13 cellular contexts compared by ENCODE assay signal in genomic region chr19:48415869-48416268, GRCh38. TPM values are rescaled to one million over a fixed set of nuclear protein-coding genes. Genes with fewer than 3 reads are reported as not detected.
A peak's percentile ranks its signal among the peaks of the same experiment; 100 is the strongest.
DNase-seq lines count a peak whose midpoint lies in the region; ATAC-seq and TF ChIP-seq lines count a peak whose summit lies in the region.
"Had no signal": no experiment of that assay in that cellular context is flagged by ENCODE, and none has a peak within 500 bp of the region (broad histone marks: within the 10 kb centered on the region; RNA-seq: fewer than 3 reads in every experiment).

No MANE protein-coding gene starts in this region.

- H3K36me3 Mint-ChIP-seq in activated CD4-positive, alpha-beta T cell treated with anti-CD3 and anti-CD28 coated beads, Interleukin-2, amount 10 ng/mL, durations not matched to agents 7 days and 5 days (ENCODE audit: low read depth) = no peaks in the 10 kb centered on the region
- no peaks in the 10 kb centered on the region for H3K36me3 Mint-ChIP-seq in CD8-positive, alpha-beta T cell
- peaks cover 2% of the 10 kb centered on the region for H3K36me3 Mint-ChIP-seq in central memory CD8-positive, alpha-beta T cell (ENCODE audit: insufficient read depth)
- no peaks in the 10 kb centered on the region for H3K36me3 Mint-ChIP-seq in natural killer cell treated with Interleukin-12 subunit alpha and Interleukin-12 subunit beta and Interleukin-15 and Interleukin-18, amount 100 ng/mL, for 72 hours
- H3K36me3 Mint-ChIP-seq in T-cell = no peaks in the 10 kb centered on the region

- peak overlapping the region; percentile 27 for H3K4me3 ChIP-seq in CD8-positive, alpha-beta T cell (ENCODE audit: low read depth, low read length)
- H3K4me3 ChIP-seq: A549, mucosa of descending colon had no signal

- H3K27ac ChIP-seq in CD8-positive, alpha-beta T cell (ENCODE audit: low read depth, low read length) = no peak overlapping the region
- H3K27ac ChIP-seq: A549, pancreas had no signal

- H3K4me3 Mint-ChIP-seq in activated CD4-positive, alpha-beta T cell treated with anti-CD3 and anti-CD28 coated beads, Interleukin-2, amount 10 ng/mL, durations not matched to agents 7 days and 5 days = no peak overlapping the region
- H3K4me3 Mint-ChIP-seq in CD8-positive, alpha-beta T cell = peak overlapping the region; percentile 47
- peak overlapping the region; percentile 18 for H3K4me3 Mint-ChIP-seq in central memory CD8-positive, alpha-beta T cell
- peak overlapping the region; percentile 72 for H3K4me3 Mint-ChIP-seq in natural killer cell treated with Interleukin-12 subunit alpha and Interleukin-12 subunit beta and Interleukin-15 and Interleukin-18, amount 100 ng/mL, for 72 hours
- peak overlapping the region in 1 of 3 donors; percentile 85 for H3K4me3 Mint-ChIP-seq in T-cell
- H3K4me3 Mint-ChIP-seq: brain had no signal

- no peak for DNase-seq in activated CD4-positive, alpha-beta T cell treated with anti-CD3 and anti-CD28 coated beads, Interleukin-2, amount 10 ng/mL, durations not matched to agents 7 days and 5 days
- DNase-seq in activated CD4-positive, alpha-beta T cell treated with anti-CD3 and anti-CD28 coated beads, Interleukin-2, amount 50 U/mL, for 48 hours = no peak
- DNase-seq in CD8-positive, alpha-beta T cell = no peak
- no peak for DNase-seq in central memory CD8-positive, alpha-beta T cell (ENCODE audit: low spot score in 2 of 2)
- DNase-seq in natural killer cell treated with Interleukin-12 subunit alpha and Interleukin-12 subunit beta and Interleukin-15 and Interleukin-18, amount 100 ng/mL, for 72 hours (ENCODE audit: low spot score) = no peak
- DNase-seq in T-cell (no peak), islet precursor cell (no peak)

- H3K36me3 ChIP-seq in CD8-positive, alpha-beta T cell (ENCODE audit: insufficient read depth, low read length) = no peaks in the 10 kb centered on the region
- H3K36me3 ChIP-seq: pancreas had no signal

- H3K4me1 Mint-ChIP-seq in activated CD4-positive, alpha-beta T cell treated with anti-CD3 and anti-CD28 coated beads, Interleukin-2, amount 10 ng/mL, durations not matched to agents 7 days and 5 days = peaks cover 34% of the 10 kb centered on the region
- peaks cover 24% of the 10 kb centered on the region for H3K4me1 Mint-ChIP-seq in CD8-positive, alpha-beta T cell (ENCODE audit: low read depth)
- H3K4me1 Mint-ChIP-seq in central memory CD8-positive, alpha-beta T cell = peaks cover 17% of the 10 kb centered on the region
- H3K4me1 Mint-ChIP-seq in natural killer cell treated with Interleukin-12 subunit alpha and Interleukin-12 subunit beta and Interleukin-15 and Interleukin-18, amount 100 ng/mL, for 72 hours (ENCODE audit: low read depth in 2 of 2) = peaks cover 15 to 27% of the 10 kb centered on the region in 2 donors
- H3K4me1 Mint-ChIP-seq in T-cell = peaks cover 20 to 35% (median 27%) of the 10 kb centered on the region in 3 donors
- H3K4me1 Mint-ChIP-seq: brain had no signal

- no peaks in the 10 kb centered on the region for H3K9me3 Mint-ChIP-seq in activated CD4-positive, alpha-beta T cell treated with anti-CD3 and anti-CD28 coated beads, Interleukin-2, amount 10 ng/mL, durations not matched to agents 7 days and 5 days
- H3K9me3 Mint-ChIP-seq in CD8-positive, alpha-beta T cell = no peaks in the 10 kb centered on the region
- H3K9me3 Mint-ChIP-seq in central memory CD8-positive, alpha-beta T cell = no peaks in the 10 kb centered on the region
- H3K9me3 Mint-ChIP-seq in natural killer cell treated with Interleukin-12 subunit alpha and Interleukin-12 subunit beta and Interleukin-15 and Interleukin-18, amount 100 ng/mL, for 72 hours = no peaks in the 10 kb centered on the region
- H3K9me3 Mint-ChIP-seq in T-cell = no peaks in the 10 kb centered on the region

- H3K4me1 ChIP-seq in CD8-positive, alpha-beta T cell (ENCODE audit: insufficient read depth, low read length) = peaks cover 18% of the 10 kb centered on the region
- H3K4me1 ChIP-seq: pancreas had no signal

- CTCF ChIA-PET in activated CD4-positive, alpha-beta T cell treated with anti-CD3 and anti-CD28 coated beads, Interleukin-2, amount 10 ng/mL, durations not matched to agents 7 days and 5 days (lab: Charles Lee) = interaction anchor here (1.0 to 1.3 kb wide), 2 partner anchors 24 to 77 kb away, joined by 4 read pairs; partner anchors contain the start of gene KDELR1
- CTCF ChIA-PET in CD8-positive, alpha-beta T cell (lab: Charles Lee) = no interaction called here
- CTCF ChIA-PET in T-cell (lab: Charles Lee) = no interaction called here

- TF ChIP-seq CTCF in CD8-positive, alpha-beta T cell (IDR thresholded peaks at IDR 0.05) = no peak

- H3K27ac Mint-ChIP-seq in activated CD4-positive, alpha-beta T cell treated with anti-CD3 and anti-CD28 coated beads, Interleukin-2, amount 10 ng/mL, durations not matched to agents 7 days and 5 days = peak overlapping the region; percentile 19
- H3K27ac Mint-ChIP-seq in CD8-positive, alpha-beta T cell = no peak overlapping the region
- H3K27ac Mint-ChIP-seq in central memory CD8-positive, alpha-beta T cell (ENCODE audit: low read depth) = no peak overlapping the region
- H3K27ac Mint-ChIP-seq in natural killer cell treated with Interleukin-12 subunit alpha and Interleukin-12 subunit beta and Interleukin-15 and Interleukin-18, amount 100 ng/mL, for 72 hours = no peak overlapping the region
- H3K27ac Mint-ChIP-seq in T-cell = no peak overlapping the region
- H3K27ac Mint-ChIP-seq: brain had no signal

- no peak for ATAC-seq in CD8-positive, alpha-beta T cell
- no peak for ATAC-seq in central memory CD8-positive, alpha-beta T cell (replicated peaks; ENCODE audit: extremely low read depth, poor library complexity, severe bottlenecking)
- ATAC-seq in natural killer cell treated with Interleukin-12 subunit alpha and Interleukin-12 subunit beta and Interleukin-15 and Interleukin-18, amount 100 ng/mL, for 72 hours = no peak
- no peak for ATAC-seq in T-cell (replicated peaks in 1 of 4)
- ATAC-seq in HG02678 (IDR thresholded peaks at IDR 0.05; ENCODE audit: unreplicated experiment) = no peak

- intact Hi-C loops in CD8-positive, alpha-beta T cell (cut with DNase I, micrococcal nuclease) = loop anchor here (2.0 to 5.0 kb wide), 2 partner anchors 17 to 76 kb away; no protein-coding TSS in a partner anchor

- H3K27me3 ChIP-seq in CD8-positive, alpha-beta T cell (ENCODE audit: insufficient read depth, low read length) = no peaks in the 10 kb centered on the region
- H3K27me3 ChIP-seq: pancreas had no signal

- no peaks in the 10 kb centered on the region for H3K9me3 ChIP-seq in CD8-positive, alpha-beta T cell (ENCODE audit: low read length)
- H3K9me3 ChIP-seq: A549, mucosa of descending colon, pancreas had no signal

- H3K27me3 Mint-ChIP-seq in activated CD4-positive, alpha-beta T cell treated with anti-CD3 and anti-CD28 coated beads, Interleukin-2, amount 10 ng/mL, durations not matched to agents 7 days and 5 days = peaks cover 32% of the 10 kb centered on the region
- H3K27me3 Mint-ChIP-seq in CD8-positive, alpha-beta T cell (ENCODE audit: low read depth) = peaks cover 18% of the 10 kb centered on the region
- peaks cover 13% of the 10 kb centered on the region for H3K27me3 Mint-ChIP-seq in central memory CD8-positive, alpha-beta T cell
- peaks cover 0 to 2% of the 10 kb centered on the region in 2 donors for H3K27me3 Mint-ChIP-seq in natural killer cell treated with Interleukin-12 subunit alpha and Interleukin-12 subunit beta and Interleukin-15 and Interleukin-18, amount 100 ng/mL, for 72 hours
- H3K27me3 Mint-ChIP-seq in T-cell = peaks cover 4 to 17% of the 10 kb centered on the region in 2 donors

- POLR2A ChIA-PET in activated CD4-positive, alpha-beta T cell treated with anti-CD3 and anti-CD28 coated beads, Interleukin-2, amount 10 ng/mL, durations not matched to agents 7 days and 5 days (lab: Charles Lee) = no interaction called here
- POLR2A ChIA-PET in CD8-positive, alpha-beta T cell (lab: Charles Lee) = no interaction called here
- POLR2A ChIA-PET in T-cell (lab: Charles Lee) = no interaction called here

RNA-seq across cellular contexts. Expression of gene GRIN2D, which starts 22.4 kb away (rescaled TPM):
- total RNA-seq in activated CD4-positive, alpha-beta T cell treated with anti-CD3 and anti-CD28 coated beads, Interleukin-2, amount 10 ng/mL, durations not matched to agents 7 days and 5 days = under 1 TPM; 0.04 to 0.20 TPM
- not detected for total RNA-seq in CD8-positive, alpha-beta T cell
- under 1 TPM; 0.14 to 0.42 TPM for total RNA-seq in natural killer cell treated with Interleukin-12 subunit alpha and Interleukin-12 subunit beta and Interleukin-15 and Interleukin-18, amount 100 ng/mL, for 72 hours
- total RNA-seq in T-cell = under 1 TPM in 4 of 5 donors, not detected in 1; 0.13 to 0.23 (median 0.16) TPM
- total RNA-seq: Calu3 had no signal

RNA-seq across cellular contexts. Expression of gene KDELR1, which starts 24.5 kb away (rescaled TPM):
- 10 to 100 TPM; 69.6 to 81.6 TPM for total RNA-seq in activated CD4-positive, alpha-beta T cell treated with anti-CD3 and anti-CD28 coated beads, Interleukin-2, amount 10 ng/mL, durations not matched to agents 7 days and 5 days
- total RNA-seq in CD8-positive, alpha-beta T cell = 10 to 100 TPM; 29.7 to 33.1 TPM
- 10 to 100 TPM; 64.4 to 80.9 TPM for total RNA-seq in natural killer cell treated with Interleukin-12 subunit alpha and Interleukin-12 subunit beta and Interleukin-15 and Interleukin-18, amount 100 ng/mL, for 72 hours
- total RNA-seq in T-cell = 10 to 100 TPM; 40.9 to 55.9 (median 47.5) TPM

RNA-seq across cellular contexts. Expression of gene GRWD1, which starts 29.9 kb away (rescaled TPM):
- 10 to 100 TPM; 31.0 to 35.2 TPM for total RNA-seq in activated CD4-positive, alpha-beta T cell treated with anti-CD3 and anti-CD28 coated beads, Interleukin-2, amount 10 ng/mL, durations not matched to agents 7 days and 5 days
- 10 to 100 TPM; 36.1 to 41.7 TPM for total RNA-seq in CD8-positive, alpha-beta T cell
- 100 to 1,000 TPM in 1 of 2 donors, 10 to 100 TPM in 1; 60.6 to 104 TPM for total RNA-seq in natural killer cell treated with Interleukin-12 subunit alpha and Interleukin-12 subunit beta and Interleukin-15 and Interleukin-18, amount 100 ng/mL, for 72 hours
- 10 to 100 TPM; 29.7 to 55.2 (median 42.6) TPM for total RNA-seq in T-cell

RNA-seq across cellular contexts. Expression of gene KCNJ14, which starts 39.5 kb away (rescaled TPM):
- total RNA-seq in activated CD4-positive, alpha-beta T cell treated with anti-CD3 and anti-CD28 coated beads, Interleukin-2, amount 10 ng/mL, durations not matched to agents 7 days and 5 days = 1 to 10 TPM in 1 of 2 experiments, under 1 TPM in 1; 0.87 to 1.0 TPM
- 1 to 10 TPM; 3.7 to 3.9 TPM for total RNA-seq in CD8-positive, alpha-beta T cell
- total RNA-seq in natural killer cell treated with Interleukin-12 subunit alpha and Interleukin-12 subunit beta and Interleukin-15 and Interleukin-18, amount 100 ng/mL, for 72 hours = 1 to 10 TPM; 2.1 to 4.6 TPM
- 1 to 10 TPM; 2.6 to 3.5 (median 3.2) TPM for total RNA-seq in T-cell

RNA-seq across cellular contexts. Expression of gene SYNGR4, which starts 51.7 kb away (rescaled TPM):
- total RNA-seq in activated CD4-positive, alpha-beta T cell treated with anti-CD3 and anti-CD28 coated beads, Interleukin-2, amount 10 ng/mL, durations not matched to agents 7 days and 5 days = not detected
- not detected for total RNA-seq in CD8-positive, alpha-beta T cell
- total RNA-seq in natural killer cell treated with Interleukin-12 subunit alpha and Interleukin-12 subunit beta and Interleukin-15 and Interleukin-18, amount 100 ng/mL, for 72 hours = under 1 TPM in 1 of 2 donors, not detected in 1; 0.45 TPM
- total RNA-seq in T-cell = not detected
- total RNA-seq: Calu3 had no signal
